ENCODE assay signal across 14 cellular contexts in the genomic region with DNA sequence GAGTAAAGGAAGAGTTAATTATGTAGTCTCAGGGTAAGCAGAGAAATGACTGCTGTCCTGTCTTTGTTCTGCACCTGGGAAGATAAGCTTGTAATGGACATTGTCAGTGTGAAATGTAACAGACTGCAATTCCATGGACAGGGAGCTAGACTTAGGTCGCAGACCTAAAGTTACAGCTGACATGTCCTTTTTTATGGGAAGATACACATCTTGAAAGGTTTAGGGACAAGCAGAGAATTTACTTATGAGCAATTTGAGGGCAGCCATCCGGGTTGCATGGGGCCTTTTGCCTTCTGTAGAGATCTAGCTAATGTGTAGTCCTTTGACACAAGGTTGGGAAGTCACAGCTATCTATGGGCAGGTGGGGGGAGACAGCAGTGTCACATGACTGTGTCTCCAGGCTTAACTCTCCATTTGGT.
DNase-seq lines count a peak whose midpoint lies in the region; TF ChIP-seq lines count a peak whose summit lies in the region.
"Had no signal": no experiment of that assay in that cellular context is flagged by ENCODE, and none has a peak within 500 bp of the region (broad histone marks: within the 10 kb centered on the region; RNA-seq: fewer than 3 reads in every experiment).

No MANE protein-coding gene starts in this region.

- intact Hi-C loops in cardiac septum (cut with DNase I) = no loop called here
- intact Hi-C loops in activated T-helper 1 cell treated with anti-CD3 and anti-CD28 coated beads, Interleukin-12 subunit alpha, Interleukin-12 subunit beta, Interleukin-2, Interleukin-4 antibody, amounts not matched to agents 30 ng/mL and 10 ng/mL and 1 ng/mL, durations not matched to agents 14 hours and 24 hours and 36 hours (cut with micrococcal nuclease) = no loop called here

- no peak overlapping the region for H3K9ac ChIP-seq in OCI-LY1 (ENCODE audit: low read length)
- H3K9ac ChIP-seq in endodermal cell (ENCODE audit: extremely low read depth, low read length, poor library complexity, severe bottlenecking) = no peak overlapping the region

- TF ChIP-seq CTCF in OCI-LY1 (IDR thresholded peaks at IDR 0.05; ENCODE audit: low read length) (no peak), endodermal cell (conservative IDR thresholded peaks at IDR 0.05) (no peak)

- no peaks in the 10 kb centered on the region for H3K27me3 ChIP-seq in OCI-LY1 (ENCODE audit: insufficient read depth, low read length)
- no peaks in the 10 kb centered on the region for H3K27me3 ChIP-seq in endodermal cell (ENCODE audit: control insufficient read depth, insufficient read depth, low read length, poor library complexity, severe bottlenecking)
- H3K27me3 ChIP-seq: right atrium auricular region had no signal

- H3K4me1 ChIP-seq in OCI-LY1 (ENCODE audit: insufficient read depth, low read length, severe bottlenecking) (peaks cover 4% of the 10 kb centered on the region), endodermal cell (ENCODE audit: control insufficient read depth, insufficient read depth, low read length) (no peaks in the 10 kb centered on the region)
- H3K4me1 ChIP-seq: right atrium auricular region had no signal

- no peaks in the 10 kb centered on the region for H3K79me2 ChIP-seq in OCI-LY1 (ENCODE audit: insufficient read depth, low read length)

- 93 to 96% methylated on average over 2 of the region's 2 CpGs for whole genome bisulfite sequencing in endodermal cell (ENCODE audit: insufficient coverage in 1 of 2, insufficient read length in 1 of 2), 2 experiments

- H3F3A ChIP-seq in OCI-LY1 (ENCODE audit: insufficient read depth, low read length) = no peaks in the 10 kb centered on the region

- H3K9me2 ChIP-seq in OCI-LY1 (ENCODE audit: low read depth, low read length) = no peaks in the 10 kb centered on the region

- no peaks in the 10 kb centered on the region for H3K27me3 Mint-ChIP-seq in activated naive CD8-positive, alpha-beta T cell
- H3K27me3 Mint-ChIP-seq in activated naive CD8-positive, alpha-beta T cell treated with anti-CD3 and anti-CD28 coated beads for 36 hours = no peaks in the 10 kb centered on the region
- no peaks in the 10 kb centered on the region for H3K27me3 Mint-ChIP-seq in endodermal cell (ENCODE audit: insufficient read depth)
- no peaks in the 10 kb centered on the region for H3K27me3 Mint-ChIP-seq in activated T-helper 1 cell treated with anti-CD3 and anti-CD28 coated beads, Interleukin-12 subunit alpha, Interleukin-12 subunit beta, Interleukin-2, Interleukin-4 antibody, amounts not matched to agents 30 ng/mL and 10 ng/mL and 1 ng/mL, durations not matched to agents 14 hours and 24 hours and 36 hours (ENCODE audit: insufficient read depth)

- H3K4me3 ChIP-seq in OCI-LY1 (ENCODE audit: low read depth, low read length, poor library complexity, severe bottlenecking) (no peak overlapping the region), endodermal cell (ENCODE audit: low read length) (no peak overlapping the region)
- H3K4me3 ChIP-seq: right atrium auricular region had no signal

- peak overlapping the region; percentile 61 for H3K27ac ChIP-seq in OCI-LY1 (ENCODE audit: low read depth, low read length, poor library complexity, severe bottlenecking)
- H3K27ac ChIP-seq in endodermal cell (ENCODE audit: low read depth, low read length) = no peak overlapping the region
- H3K27ac ChIP-seq: right atrium auricular region, VCaP had no signal

- H3K9me3 ChIP-seq in OCI-LY1 (ENCODE audit: low read length) (no peaks in the 10 kb centered on the region), endodermal cell (ENCODE audit: control insufficient read depth, low read length) (no peaks in the 10 kb centered on the region)
- H3K9me3 ChIP-seq: right atrium auricular region had no signal

- H3K36me3 ChIP-seq in OCI-LY1 (ENCODE audit: insufficient read depth, low read length) = peaks cover 90% of the 10 kb centered on the region
- H3K36me3 ChIP-seq in endodermal cell (ENCODE audit: control insufficient read depth, insufficient read depth, low read length) = peaks cover 91% of the 10 kb centered on the region

- H4K20me1 ChIP-seq in OCI-LY1 (ENCODE audit: insufficient read depth, low read length) = no peaks in the 10 kb centered on the region

- H3K4me1 Mint-ChIP-seq in activated naive CD8-positive, alpha-beta T cell (ENCODE audit: low read depth) = peaks cover 59% of the 10 kb centered on the region
- H3K4me1 Mint-ChIP-seq in activated naive CD8-positive, alpha-beta T cell treated with anti-CD3 and anti-CD28 coated beads for 36 hours = peaks cover 50% of the 10 kb centered on the region
- H3K4me1 Mint-ChIP-seq in endodermal cell = peaks cover 29% of the 10 kb centered on the region
- H3K4me1 Mint-ChIP-seq in activated T-helper 1 cell treated with anti-CD3 and anti-CD28 coated beads, Interleukin-12 subunit alpha, Interleukin-12 subunit beta, Interleukin-2, Interleukin-4 antibody, amounts not matched to agents 30 ng/mL and 10 ng/mL and 1 ng/mL, durations not matched to agents 14 hours and 24 hours and 36 hours (ENCODE audit: low read depth) = no peaks in the 10 kb centered on the region

- H3K4me2 ChIP-seq in OCI-LY1 (ENCODE audit: low read length) = no peak overlapping the region

- DNase-seq in activated naive CD8-positive, alpha-beta T cell treated with anti-CD3 and anti-CD28 coated beads for 36 hours = no peak
- DNase-seq in endodermal cell (no peak), Kasumi-1 (lab: John Stamatoyannopoulos, UW) (no peak), cardiac septum (ENCODE audit: low spot score) (no peak)
- no peak for DNase-seq in activated T-helper 1 cell treated with anti-CD3 and anti-CD28 coated beads, Interleukin-12 subunit alpha, Interleukin-12 subunit beta, Interleukin-2, Interleukin-4 antibody, amounts not matched to agents 30 ng/mL and 10 ng/mL and 1 ng/mL, durations not matched to agents 14 hours and 24 hours and 36 hours (ENCODE audit: low spot score)
- DNase-seq: activated gamma-delta T cell treated with Interleukin-2 at 50 U/mL for 16 hours, Karpas-422, NCI-H524 treated with DMSO at 0.1 percent for 48 hours, OCI-M1, SHP77 had no signal

- H3K4me3 Mint-ChIP-seq in activated naive CD8-positive, alpha-beta T cell = no peak overlapping the region
- H3K4me3 Mint-ChIP-seq in activated naive CD8-positive, alpha-beta T cell treated with anti-CD3 and anti-CD28 coated beads for 36 hours = no peak overlapping the region
- no peak overlapping the region for H3K4me3 Mint-ChIP-seq in endodermal cell
- no peak overlapping the region for H3K4me3 Mint-ChIP-seq in activated T-helper 1 cell treated with anti-CD3 and anti-CD28 coated beads, Interleukin-12 subunit alpha, Interleukin-12 subunit beta, Interleukin-2, Interleukin-4 antibody, amounts not matched to agents 30 ng/mL and 10 ng/mL and 1 ng/mL, durations not matched to agents 14 hours and 24 hours and 36 hours

- H3K36me3 Mint-ChIP-seq in activated naive CD8-positive, alpha-beta T cell = peaks cover 25% of the 10 kb centered on the region
- H3K36me3 Mint-ChIP-seq in activated naive CD8-positive, alpha-beta T cell treated with anti-CD3 and anti-CD28 coated beads for 36 hours = peaks cover 54% of the 10 kb centered on the region
- peaks cover 79% of the 10 kb centered on the region for H3K36me3 Mint-ChIP-seq in endodermal cell (ENCODE audit: low read depth)
- H3K36me3 Mint-ChIP-seq in activated T-helper 1 cell treated with anti-CD3 and anti-CD28 coated beads, Interleukin-12 subunit alpha, Interleukin-12 subunit beta, Interleukin-2, Interleukin-4 antibody, amounts not matched to agents 30 ng/mL and 10 ng/mL and 1 ng/mL, durations not matched to agents 14 hours and 24 hours and 36 hours (ENCODE audit: low read depth) = peaks cover 51% of the 10 kb centered on the region

- H2AFZ ChIP-seq in OCI-LY1 (ENCODE audit: low read length) = no peak overlapping the region

- peak overlapping the region; percentile 75 for H3K27ac Mint-ChIP-seq in activated naive CD8-positive, alpha-beta T cell
- H3K27ac Mint-ChIP-seq in activated naive CD8-positive, alpha-beta T cell treated with anti-CD3 and anti-CD28 coated beads for 36 hours = no peak overlapping the region
- H3K27ac Mint-ChIP-seq in endodermal cell = peak overlapping the region; percentile 55
- no peak overlapping the region for H3K27ac Mint-ChIP-seq in activated T-helper 1 cell treated with anti-CD3 and anti-CD28 coated beads, Interleukin-12 subunit alpha, Interleukin-12 subunit beta, Interleukin-2, Interleukin-4 antibody, amounts not matched to agents 30 ng/mL and 10 ng/mL and 1 ng/mL, durations not matched to agents 14 hours and 24 hours and 36 hours

- no peaks in the 10 kb centered on the region for H3K9me3 Mint-ChIP-seq in activated naive CD8-positive, alpha-beta T cell (ENCODE audit: low read depth)
- H3K9me3 Mint-ChIP-seq in activated naive CD8-positive, alpha-beta T cell treated with anti-CD3 and anti-CD28 coated beads for 36 hours = no peaks in the 10 kb centered on the region
- H3K9me3 Mint-ChIP-seq in endodermal cell = no peaks in the 10 kb centered on the region
- H3K9me3 Mint-ChIP-seq in activated T-helper 1 cell treated with anti-CD3 and anti-CD28 coated beads, Interleukin-12 subunit alpha, Interleukin-12 subunit beta, Interleukin-2, Interleukin-4 antibody, amounts not matched to agents 30 ng/mL and 10 ng/mL and 1 ng/mL, durations not matched to agents 14 hours and 24 hours and 36 hours = no peaks in the 10 kb centered on the region

Comparison
In these comparisons a context has a peak if more than half of its experiments do, and no peak if none do; other contexts are left out.
1. H3K27ac Mint-ChIP-seq: peak in activated naive CD8-positive, alpha-beta T cell (single experiment) and endodermal cell (single experiment); none in activated naive CD8-positive, alpha-beta T cell treated with anti-CD3 and anti-CD28 coated beads for 36 hours (single experiment) and activated T-helper 1 cell treated with anti-CD3 and anti-CD28 coated beads, Interleukin-12 subunit alpha, Interleukin-12 subunit beta, Interleukin-2, Interleukin-4 antibody, amounts not matched to agents 30 ng/mL and 10 ng/mL and 1 ng/mL, durations not matched to agents 14 hours and 24 hours and 36 hours (single experiment).